2 cellular contexts compared by ENCODE assay signal in genomic region chr10:111762114-111762513, GRCh38.
TF ChIP-seq lines count a peak whose summit lies in the region.

No MANE protein-coding gene starts in this region.

TF ChIP-seq in WTC11, 78 proteins besides CTCF, POLR2A, EP300 and RAD21 (continued from another document):
- no peak for TF ChIP-seq IRF1 (CRISPR knock-in tag; IDR thresholded peaks at IDR 0.05)
- no peak for TF ChIP-seq JUN (CRISPR knock-in tag; IDR thresholded peaks at IDR 0.05)
- TF ChIP-seq SMAD3 (CRISPR knock-in tag; IDR thresholded peaks at IDR 0.05; ENCODE audit: borderline replicate concordance): no peak
- no peak for TF ChIP-seq ZNF425 (CRISPR knock-in tag; conservative IDR thresholded peaks at IDR 0.05)

TF ChIP-seq in SK-N-SH, 30 proteins besides CTCF, POLR2A, EP300 and RAD21 (continued from another document):
- TF ChIP-seq GATA2 (CRISPR knock-in tag; IDR thresholded peaks at IDR 0.05): no peak
- TF ChIP-seq FOSL2 (IDR thresholded peaks at IDR 0.05; ENCODE audit: borderline replicate concordance, low read depth): no peak
- no peak for TF ChIP-seq MEF2A (IDR thresholded peaks at IDR 0.05; ENCODE audit: borderline replicate concordance, low read depth)
- no peak for TF ChIP-seq CHD2 (IDR thresholded peaks at IDR 0.05; ENCODE audit: low read length, partially characterized antibody)
- TF ChIP-seq IRF3 (IDR thresholded peaks at IDR 0.05; ENCODE audit: low read depth, low read length): no peak
- TF ChIP-seq USF2 (IDR thresholded peaks at IDR 0.05; ENCODE audit: borderline replicate concordance, low read depth, low read length): no peak
- no peak for TF ChIP-seq ELF1 (IDR thresholded peaks at IDR 0.05)
- TF ChIP-seq SMC3 (IDR thresholded peaks at IDR 0.05; ENCODE audit: low read depth, low read length): no peak
- TF ChIP-seq PBX3 (IDR thresholded peaks at IDR 0.05): no peak
- no peak for TF ChIP-seq RCOR1 (IDR thresholded peaks at IDR 0.05; ENCODE audit: low read length)
